8 cellular contexts compared by ENCODE assay signal in genomic region chr10:118721005-118721876, GRCh38. TPM values are rescaled to one million over a fixed set of nuclear protein-coding genes. Genes with fewer than 3 reads are reported as not detected.
DNase-seq lines count a peak whose midpoint lies in the region; ATAC-seq, FAIRE-seq and TF ChIP-seq lines count a peak whose summit lies in the region.

No MANE protein-coding gene starts in this region.

- ATAC-seq in DND-41 (ENCODE audit: insufficient read depth, low read depth) = peak; percentile 64
- peak; percentile 52 for ATAC-seq in left ventricle myocardium superior

- DNase-seq in DND-41 (peak; percentile 61), HFF-Myc (ENCODE audit: extremely low read depth, low read depth) (peak; percentile 42), Peyer's patch (peak in 2 of 3 donors; percentile 58 to 78), left ventricle myocardium superior (no peak), GM12892 (ENCODE audit: insufficient read length) (no peak), middle frontal gyrus (ENCODE audit: extremely low spot score, low spot score) (no peak)
- peak; percentile 27 for DNase-seq in activated naive CD8-positive, alpha-beta T cell treated with anti-CD3 and anti-CD28 coated beads for 36 hours
- peak; percentile 67 for DNase-seq in stimulated activated CD4-positive, alpha-beta T cell treated with anti-CD3 and anti-CD28 coated beads, Interleukin-15, amount 100 ng/mL, for 24 hours

- peaks cover 19% of the 10 kb centered on the region for H3K79me2 ChIP-seq in DND-41 (ENCODE audit: insufficient read depth, low read length)

- no peak for FAIRE-seq in GM12892 (lab: Jason Lieb, UNC)

- TF ChIP-seq CTCF in DND-41 (IDR thresholded peaks at IDR 0.05; ENCODE audit: borderline replicate concordance, extremely low read depth, low read length, poor library complexity, severe bottlenecking) (peak; percentile 90), HFF-Myc (IDR thresholded peaks at IDR 0.05; ENCODE audit: low read depth, low read length, missing control alignments) (peak; percentile 49), Peyer's patch (IDR thresholded peaks at IDR 0.05) (peak; percentile 75 to 86 (median 85))

- H3K27ac ChIP-seq in DND-41 (ENCODE audit: low read length) (no peak overlapping the region), Peyer's patch (no peak overlapping the region)

- H3K27me3 Mint-ChIP-seq in activated naive CD8-positive, alpha-beta T cell treated with anti-CD3 and anti-CD28 coated beads for 36 hours = no peaks in the 10 kb centered on the region

- no peak overlapping the region for H3K9ac ChIP-seq in DND-41 (ENCODE audit: low read depth, low read length)

- H3K4me1 ChIP-seq in DND-41 (ENCODE audit: insufficient read depth, low read length) (no peaks in the 10 kb centered on the region), Peyer's patch (peaks cover 0 to 8% (median 0%) of the 10 kb centered on the region in 4 donors)

- no peaks in the 10 kb centered on the region for H3K9me3 Mint-ChIP-seq in activated naive CD8-positive, alpha-beta T cell treated with anti-CD3 and anti-CD28 coated beads for 36 hours

- TF ChIP-seq POLR2A in Peyer's patch (IDR thresholded peaks at IDR 0.05) = no peak
- TF ChIP-seq POLR2A in GM12892 (IDR thresholded peaks at IDR 0.05; ENCODE audit: low read depth, low read length) = no peak

- H3K36me3 ChIP-seq in DND-41 (ENCODE audit: insufficient read depth, low read length) = peaks cover 20% of the 10 kb centered on the region
- no peaks in the 10 kb centered on the region for H3K36me3 ChIP-seq in Peyer's patch

- H3K9me3 ChIP-seq in DND-41 (ENCODE audit: insufficient read depth, low read length, severe bottlenecking) (no peaks in the 10 kb centered on the region), Peyer's patch (no peaks in the 10 kb centered on the region)

- no peak overlapping the region for H3K27ac Mint-ChIP-seq in activated naive CD8-positive, alpha-beta T cell treated with anti-CD3 and anti-CD28 coated beads for 36 hours

- H3K4me1 Mint-ChIP-seq in activated naive CD8-positive, alpha-beta T cell treated with anti-CD3 and anti-CD28 coated beads for 36 hours = peaks cover 5% of the 10 kb centered on the region

- peaks cover 3% of the 10 kb centered on the region for H3K36me3 Mint-ChIP-seq in activated naive CD8-positive, alpha-beta T cell treated with anti-CD3 and anti-CD28 coated beads for 36 hours

- H3K4me2 ChIP-seq in DND-41 (ENCODE audit: insufficient read depth, low read length) = no peak overlapping the region

- intact Hi-C loops in left ventricle myocardium superior (cut with micrococcal nuclease) = loop anchor here (2.0 kb wide), 1 partner anchor 152 kb away; no protein-coding TSS in a partner anchor

- H3K4me3 ChIP-seq in DND-41 (ENCODE audit: low read depth in 1 of 2, low read length in 2 of 2) (no peak overlapping the region), HFF-Myc (replicated peaks; ENCODE audit: low read depth, low read length) (no peak overlapping the region), Peyer's patch (no peak overlapping the region)

- H2AFZ ChIP-seq in DND-41 (ENCODE audit: low read depth, low read length) = no peak overlapping the region

- H4K20me1 ChIP-seq in DND-41 (ENCODE audit: insufficient read depth, low read length) = peaks cover 23% of the 10 kb centered on the region; the same call in 1 of the 2 replicates

- H3K27me3 ChIP-seq in DND-41 (ENCODE audit: insufficient read depth, low read length, poor library complexity) (no peaks in the 10 kb centered on the region), Peyer's patch (no peaks in the 10 kb centered on the region)

- no peak overlapping the region for H3K4me3 Mint-ChIP-seq in activated naive CD8-positive, alpha-beta T cell treated with anti-CD3 and anti-CD28 coated beads for 36 hours

RNA-seq across cellular contexts. Expression of gene CACUL1, which starts 33.5 kb away (rescaled TPM):
- total RNA-seq in Peyer's patch (10 to 100 TPM; 20.6 to 42.6 (median 33.1) TPM), left ventricle myocardium superior (28.5 TPM)
- 10 to 100 TPM; 28.6 to 34.8 TPM for total RNA-seq in activated naive CD8-positive, alpha-beta T cell treated with anti-CD3 and anti-CD28 coated beads for 36 hours
- 11.5 TPM for polyA plus RNA-seq in GM12892 (2012; ENCODE audit: missing spikeins)

Comparison
In these comparisons a context has a peak if more than half of its experiments do, and no peak if none do; other contexts are left out.
1. DNase-seq: peak in DND-41 (single experiment), HFF-Myc (single experiment), Peyer's patch (2 of 3), activated naive CD8-positive, alpha-beta T cell treated with anti-CD3 and anti-CD28 coated beads for 36 hours (single experiment) and stimulated activated CD4-positive, alpha-beta T cell treated with anti-CD3 and anti-CD28 coated beads, Interleukin-15, amount 100 ng/mL, for 24 hours (single experiment); none in left ventricle myocardium superior (single experiment), GM12892 (single experiment) and middle frontal gyrus (single experiment).
2. Peak in every context shown above with its lines, with median percentiles within 50 percentile points of each other: CTCF ChIP-seq.